Comparison of ENCODE assay signal across 8 cellular contexts in genomic region chr12:126772171-126772864, GRCh38.
DNase-seq lines count a peak whose midpoint lies in the region; ATAC-seq and TF ChIP-seq lines count a peak whose summit lies in the region.

No MANE protein-coding gene starts in this region.

- DNase-seq in GM10248 (ENCODE audit: extremely low spot score) (peak; percentile 35), KBM-7 (peak; percentile 3), NK-92 (lab: John Stamatoyannopoulos, UW; ENCODE audit: unreplicated experiment) (no peak), H9 (no peak)
- DNase-seq in activated CD8-positive, alpha-beta memory T cell treated with anti-CD3 and anti-CD28 coated beads, Interleukin-2, amount 50 U/mL, for 48 hours: peak; percentile 53

- H3K14ac ChIP-seq in H9 (ENCODE audit: insufficient read depth, low read length): no peak overlapping the region

- no peaks in the 10 kb centered on the region for H3K4me1 Mint-ChIP-seq in H9

- no peaks in the 10 kb centered on the region for H4K20me1 ChIP-seq in H9 (ENCODE audit: control insufficient read depth, insufficient read depth, insufficient read length)

- H2BK120ac ChIP-seq in H9 (ENCODE audit: low read depth, low read length, poor library complexity, severe bottlenecking): no peak overlapping the region

- no peak for TF ChIP-seq EP300 in gastroesophageal sphincter (IDR thresholded peaks at IDR 0.05)

- H3K23me2 ChIP-seq in H9 (ENCODE audit: insufficient read length, low read depth, low read length, poor library complexity, severe bottlenecking): no peaks in the 10 kb centered on the region

- no peak overlapping the region for H2AK5ac ChIP-seq in H9 (ENCODE audit: insufficient read length, low read length)

- H3K4me3 ChIP-seq in mononuclear cell (ENCODE audit: low read length) (peak overlapping the region; percentile 25), gastroesophageal sphincter (no peak overlapping the region)

- H3K79me2 ChIP-seq in H9 (ENCODE audit: insufficient read depth, low read length): no peaks in the 10 kb centered on the region

- no peak overlapping the region for H2BK20ac ChIP-seq in H9 (ENCODE audit: low read depth, low read length, poor library complexity, severe bottlenecking)

- peaks cover 0 to 9% (median 2%) of the 10 kb centered on the region in 3 experiments; a peak in 3 of 7 replicates for H3K36me3 Mint-ChIP-seq in H9 (ENCODE audit: insufficient read depth in 1 of 3, low read depth in 3 of 3)

- peak; percentile 85 for ATAC-seq in GM21717 (IDR thresholded peaks at IDR 0.05; ENCODE audit: unreplicated experiment)
- ATAC-seq in gastroesophageal sphincter: no peak

- TF ChIP-seq CTCF in GM10248 (IDR thresholded peaks at IDR 0.05; ENCODE audit: control extremely low read depth, extremely low read depth, low read depth, missing control alignments): no peak
- TF ChIP-seq CTCF in gastroesophageal sphincter (IDR thresholded peaks at IDR 0.05): no peak
- no peak for TF ChIP-seq CTCF in H9 (conservative IDR thresholded peaks at IDR 0.05)

- WGBS in gastroesophageal sphincter (ENCODE audit: low coverage in 1 of 2), 2 donors: 81 to 100% methylated on average over 1 to 18 of the region's 18 CpGs
- no CpG with 5 or more reads among the region's 18 CpGs for WGBS in H9 (ENCODE audit: extremely low coverage, insufficient read length, low lambda C conversion rate)

- no peaks in the 10 kb centered on the region for H3K36me3 ChIP-seq in gastroesophageal sphincter

- CTCF ChIA-PET in GM10248 (lab: Yijun Ruan, JAX): interaction anchor here (0.7 to 1.6 kb wide), 2 partner anchors 12 to 25 kb away, joined by 3 to 4 read pairs; no protein-coding TSS in a partner anchor

- no peak overlapping the region for H4K8ac ChIP-seq in H9 (replicated peaks; ENCODE audit: insufficient read length, low read depth, low read length)

- H3K4ac ChIP-seq in H9 (ENCODE audit: low read depth, low read length): no peak overlapping the region

- H3K9me3 Mint-ChIP-seq in H9: peaks cover 11 to 12% of the 10 kb centered on the region in 2 experiments

- H3T11ph ChIP-seq in H9 (ENCODE audit: low read length): no peak overlapping the region

- in situ Hi-C loops in KBM-7 (cut with MboI; ENCODE audit: low pct_unique_long_range_greater_than_20kb, low sequenced_read_pairs): no loop called here

- no peak overlapping the region for H3K4me2 ChIP-seq in H9 (ENCODE audit: insufficient read depth, insufficient read length, low read length)

- no peak for TF ChIP-seq POLR2A in gastroesophageal sphincter (IDR thresholded peaks at IDR 0.05)

- no peak overlapping the region for H3K18ac ChIP-seq in H9 (ENCODE audit: insufficient read length, low read depth, low read length)

- POLR2A ChIA-PET in GM10248 (lab: Yijun Ruan, JAX): no interaction called here

- H2BK12ac ChIP-seq in H9 (ENCODE audit: insufficient read length, low read depth, low read length): no peak overlapping the region

- no peak overlapping the region for H3K23ac ChIP-seq in H9 (ENCODE audit: insufficient read length, low read depth, low read length)

- H3K27ac ChIP-seq in gastroesophageal sphincter (no peak overlapping the region), H9 (ENCODE audit: insufficient read length, low read depth, low read length) (no peak overlapping the region)

- H3K4me3 Mint-ChIP-seq in H9: no peak overlapping the region

- H2AFZ ChIP-seq in H9 (ENCODE audit: low read length): no peak overlapping the region

- H3K9me3 ChIP-seq in mononuclear cell (ENCODE audit: low read depth, low read length): no peaks in the 10 kb centered on the region
- H3K9me3 ChIP-seq in gastroesophageal sphincter: no peaks in the 10 kb centered on the region
- H3K9me3 ChIP-seq in H9 (ENCODE audit: control insufficient read depth, low read depth, low read length): peaks cover 1% of the 10 kb centered on the region

- no peaks in the 10 kb centered on the region for H3K27me3 Mint-ChIP-seq in H9 (ENCODE audit: low read depth)

- no peaks in the 10 kb centered on the region for H3K79me1 ChIP-seq in H9 (ENCODE audit: insufficient read depth, low read depth, low read length, poor library complexity, severe bottlenecking)

- no peak overlapping the region for H2BK5ac ChIP-seq in H9 (ENCODE audit: insufficient read length, low read length)

- no peak overlapping the region for H3K27ac Mint-ChIP-seq in H9

- H3K4me1 ChIP-seq in mononuclear cell (ENCODE audit: insufficient read depth, low read length): peaks cover 4% of the 10 kb centered on the region
- H3K4me1 ChIP-seq in gastroesophageal sphincter: no peaks in the 10 kb centered on the region
- H3K4me1 ChIP-seq in H9 (ENCODE audit: insufficient read depth, low read length): no peaks in the 10 kb centered on the region

- H3K27me3 ChIP-seq in mononuclear cell (ENCODE audit: insufficient read depth, low read length) (no peaks in the 10 kb centered on the region), gastroesophageal sphincter (no peaks in the 10 kb centered on the region), H9 (ENCODE audit: insufficient read depth, low read length) (no peaks in the 10 kb centered on the region)

- no peak overlapping the region for H3K56ac ChIP-seq in H9 (ENCODE audit: insufficient read length, low read depth, low read length)

- no peak overlapping the region for H2BK15ac ChIP-seq in H9 (ENCODE audit: low read depth, low read length)

- no peak overlapping the region for H3K9ac ChIP-seq in H9 (ENCODE audit: extremely low read depth, insufficient read length, low read length)

- H4K5ac ChIP-seq in H9 (ENCODE audit: insufficient read length, low read depth, low read length): no peak overlapping the region

- H4K91ac ChIP-seq in H9 (ENCODE audit: insufficient read length, low read depth, low read length): no peak overlapping the region

Comparison
In these comparisons a context has a peak if more than half of its experiments do, and no peak if none do; other contexts are left out.
1. DNase-seq: peak in GM10248 (single experiment), KBM-7 (single experiment) and activated CD8-positive, alpha-beta memory T cell treated with anti-CD3 and anti-CD28 coated beads, Interleukin-2, amount 50 U/mL, for 48 hours (single experiment); none in NK-92 (single experiment) and H9 (single experiment).